ENCODE assay signal across 9 cellular contexts in genomic region chr11:77449060-77449521, GRCh38. TPM values are rescaled to one million over a fixed set of nuclear protein-coding genes. Genes with fewer than 3 reads are reported as not detected.
A peak's percentile ranks its signal among the peaks of the same experiment; 100 is the strongest.
DNase-seq lines count a peak whose midpoint lies in the region; ATAC-seq and TF ChIP-seq lines count a peak whose summit lies in the region.
"Had no signal": no experiment of that assay in that cellular context is flagged by ENCODE, and none has a peak within 500 bp of the region (broad histone marks: within the 10 kb centered on the region; RNA-seq: fewer than 3 reads in every experiment).

No MANE protein-coding gene starts in this region.

- no peak overlapping the region for H3K4me3 Mint-ChIP-seq in MCF 10A (ENCODE audit: unreplicated experiment)
- peak overlapping the region; percentile 35 for H3K4me3 Mint-ChIP-seq in T-helper 1 cell treated with Interleukin-12 subunit alpha and Interleukin-12 subunit beta and Interleukin-4 antibody, amounts not matched to agents 30 μg/mL and 1 μg/mL, for 36 hours

- H3K27ac ChIP-seq in mammary epithelial cell (ENCODE audit: insufficient read depth, low read depth, low read length): no peak overlapping the region
- H3K27ac ChIP-seq in upper lobe of right lung: no peak overlapping the region
- no peak overlapping the region for H3K27ac ChIP-seq in OCI-LY7 (ENCODE audit: low read depth, low read length, poor library complexity, severe bottlenecking)

- no peaks in the 10 kb centered on the region for H3K9me2 ChIP-seq in OCI-LY7 (ENCODE audit: insufficient read depth, low read length)

- no peaks in the 10 kb centered on the region for H3K27me3 Mint-ChIP-seq in MCF 10A (ENCODE audit: insufficient read depth, unreplicated experiment)
- H3K27me3 Mint-ChIP-seq in T-helper 1 cell treated with Interleukin-12 subunit alpha and Interleukin-12 subunit beta and Interleukin-4 antibody, amounts not matched to agents 30 μg/mL and 1 μg/mL, for 36 hours (ENCODE audit: low read depth): peaks cover under 1% of the 10 kb centered on the region
- H3K27me3 Mint-ChIP-seq: IgD-negative memory B cell had no signal

- H3K36me3 Mint-ChIP-seq in MCF 10A (ENCODE audit: insufficient read depth, unreplicated experiment): no peaks in the 10 kb centered on the region
- H3K36me3 Mint-ChIP-seq in T-helper 1 cell treated with Interleukin-12 subunit alpha and Interleukin-12 subunit beta and Interleukin-4 antibody, amounts not matched to agents 30 μg/mL and 1 μg/mL, for 36 hours (ENCODE audit: low read depth): no peaks in the 10 kb centered on the region
- H3K36me3 Mint-ChIP-seq: IgD-negative memory B cell had no signal

- ATAC-seq in HG03039 (IDR thresholded peaks at IDR 0.05; ENCODE audit: unreplicated experiment): peak; percentile 50
- ATAC-seq in upper lobe of right lung: peak; percentile 82

- H3K9me3 ChIP-seq in mammary epithelial cell (replicated peaks; ENCODE audit: insufficient read depth, low read length) (no peaks in the 10 kb centered on the region), upper lobe of right lung (no peaks in the 10 kb centered on the region), OCI-LY7 (ENCODE audit: low read length) (no peaks in the 10 kb centered on the region)

- 69% methylated on average over 5 of the region's 5 CpGs for WGBS in mammary epithelial cell (ENCODE audit: low coverage, missing lambda C conversion rate)

- no peaks in the 10 kb centered on the region for H3K9me3 Mint-ChIP-seq in MCF 10A (ENCODE audit: unreplicated experiment)
- H3K9me3 Mint-ChIP-seq in T-helper 1 cell treated with Interleukin-12 subunit alpha and Interleukin-12 subunit beta and Interleukin-4 antibody, amounts not matched to agents 30 μg/mL and 1 μg/mL, for 36 hours: no peaks in the 10 kb centered on the region
- H3K9me3 Mint-ChIP-seq: IgD-negative memory B cell had no signal

- no peaks in the 10 kb centered on the region for H3K27me3 ChIP-seq in mammary epithelial cell (ENCODE audit: insufficient read depth, low read length)
- H3K27me3 ChIP-seq in upper lobe of right lung: no peaks in the 10 kb centered on the region

- DNase-seq in mammary epithelial cell: no peak
- no peak for DNase-seq in MCF 10A (ENCODE audit: unreplicated experiment)
- no peak for DNase-seq in upper lobe of right lung
- no peak for DNase-seq in OCI-LY7 (ENCODE audit: low spot score)
- no peak for DNase-seq in cerebellar cortex (ENCODE audit: low spot score)
- DNase-seq in DMS153 treated with DMSO at 0.1 percent for 48 hours (lab: John Stamatoyannopoulos, UW; ENCODE audit: unreplicated experiment): no peak

- intact Hi-C loops in mammary epithelial cell (cut with micrococcal nuclease) (no loop called here), MCF 10A (cut with micrococcal nuclease) (no loop called here), upper lobe of right lung (cut with DNase I) (no loop called here), OCI-LY7 (cut with micrococcal nuclease; ENCODE audit: unreplicated experiment) (no loop called here)

- H3K9ac ChIP-seq in mammary epithelial cell (ENCODE audit: insufficient read depth, low read length): no peak overlapping the region

- H3K4me1 ChIP-seq in mammary epithelial cell (ENCODE audit: insufficient read depth, low read length): peaks cover 11% of the 10 kb centered on the region
- H3K4me1 ChIP-seq in upper lobe of right lung: no peaks in the 10 kb centered on the region
- H3K4me1 ChIP-seq in OCI-LY7 (ENCODE audit: insufficient read depth, low read length, poor library complexity, severe bottlenecking): no peaks in the 10 kb centered on the region

- H4K20me1 ChIP-seq in mammary epithelial cell (ENCODE audit: insufficient read depth, low read length): no peaks in the 10 kb centered on the region
- no peaks in the 10 kb centered on the region for H4K20me1 ChIP-seq in OCI-LY7 (ENCODE audit: insufficient read depth, low read length)

- BruUV-seq in mammary epithelial cell (replicated peaks; lab: Mats Ljungman, UMichigan) (no TSS peak), MCF 10A (replicated peaks; lab: Mats Ljungman, UMichigan) (no TSS peak), OCI-LY7 (replicated peaks; lab: Mats Ljungman, UMichigan) (no TSS peak)

- no peak overlapping the region for H3K4me3 ChIP-seq in mammary epithelial cell (replicated peaks in 1 of 3; ENCODE audit: insufficient read depth in 1 of 3, low read depth in 2 of 3, low read length in 3 of 3)
- H3K4me3 ChIP-seq in upper lobe of right lung: no peak overlapping the region
- H3K4me3 ChIP-seq in OCI-LY7 (ENCODE audit: low read depth, low read length, poor library complexity, severe bottlenecking): no peak overlapping the region

- CTCF ChIA-PET in mammary epithelial cell (lab: Charles Lee; ENCODE audit: low non-redundant PET) (no interaction called here), MCF 10A (lab: Yijun Ruan, JAX) (interaction anchor here (0.6 kb wide), 2 partner anchors 20 to 43 kb away, joined by 3 read pairs; no protein-coding TSS in a partner anchor), OCI-LY7 (lab: Charles Lee; ENCODE audit: unreplicated experiment) (no interaction called here)

- H3K36me3 ChIP-seq in mammary epithelial cell (ENCODE audit: insufficient read depth, low read length) (no peaks in the 10 kb centered on the region), upper lobe of right lung (no peaks in the 10 kb centered on the region), OCI-LY7 (ENCODE audit: insufficient read depth, low read length) (no peaks in the 10 kb centered on the region)

- no peaks in the 10 kb centered on the region for H3K79me2 ChIP-seq in mammary epithelial cell (ENCODE audit: insufficient read depth, low read length)
- no peaks in the 10 kb centered on the region for H3K79me2 ChIP-seq in OCI-LY7 (ENCODE audit: insufficient read depth, low read depth, low read length)

- POLR2A ChIA-PET in MCF 10A (lab: Yijun Ruan, JAX): interaction anchor here (0.6 kb wide), 1 partner anchor 11 kb away, joined by 3 read pairs; no protein-coding TSS in a partner anchor
- POLR2A ChIA-PET in OCI-LY7 (lab: Charles Lee): interaction anchor here (0.6 kb wide), 1 partner anchor 290 kb away, joined by 3 read pairs; no protein-coding TSS in a partner anchor

- dilution Hi-C loops in mammary epithelial cell (cut with HindIII; ENCODE audit: low sequenced_read_pairs): no loop called here

- no peaks in the 10 kb centered on the region for H3K4me1 Mint-ChIP-seq in MCF 10A (ENCODE audit: insufficient read depth, unreplicated experiment)
- peaks cover 24% of the 10 kb centered on the region for H3K4me1 Mint-ChIP-seq in T-helper 1 cell treated with Interleukin-12 subunit alpha and Interleukin-12 subunit beta and Interleukin-4 antibody, amounts not matched to agents 30 μg/mL and 1 μg/mL, for 36 hours (ENCODE audit: low read depth)

- in situ Hi-C loops in mammary epithelial cell (cut with MboI; ENCODE audit: low sequenced_read_pairs in 2 of 2): no loop called here

- H3K27ac Mint-ChIP-seq in MCF 10A (ENCODE audit: low read depth, unreplicated experiment): no peak overlapping the region
- peak overlapping the region; percentile 54 for H3K27ac Mint-ChIP-seq in T-helper 1 cell treated with Interleukin-12 subunit alpha and Interleukin-12 subunit beta and Interleukin-4 antibody, amounts not matched to agents 30 μg/mL and 1 μg/mL, for 36 hours

- TF ChIP-seq CTCF in mammary epithelial cell (conservative IDR thresholded peaks at IDR 0.05 in 1 of 2, IDR thresholded peaks at IDR 0.05 in 1 of 2; ENCODE audit: extremely low read depth in 1 of 2, insufficient read depth in 1 of 2, low read depth in 1 of 2, low read length in 2 of 2) (no peak), MCF 10A (IDR thresholded peaks at IDR 0.05; ENCODE audit: unreplicated experiment) (no peak), upper lobe of right lung (IDR thresholded peaks at IDR 0.05) (no peak), OCI-LY7 (conservative IDR thresholded peaks at IDR 0.05; ENCODE audit: low read length) (no peak)

- peak overlapping the region; percentile 12 for H3K4me2 ChIP-seq in mammary epithelial cell (ENCODE audit: insufficient read depth, low read depth, low read length)
- H3K4me2 ChIP-seq in OCI-LY7 (ENCODE audit: low read length): no peak overlapping the region

- H2AFZ ChIP-seq in mammary epithelial cell (ENCODE audit: low read depth, low read length): peak overlapping the region; percentile 49
- H2AFZ ChIP-seq in OCI-LY7 (ENCODE audit: low read length): no peak overlapping the region

RNA-seq across cellular contexts. Expression of gene PAK1, which starts 24.8 kb away (rescaled TPM):
- total RNA-seq in mammary epithelial cell (10 to 100 TPM; 60.5 to 87.6 TPM), MCF 10A (2022) (24.0 and 25.5 TPM in 2 replicates), upper lobe of right lung (28.2 TPM), OCI-LY7 (2022) (3.4 and 3.6 TPM in 2 replicates)
- polyA plus RNA-seq in mammary epithelial cell: 83.0 TPM
- 239 TPM for polyA minus RNA-seq in mammary epithelial cell
- total RNA-seq in OCI-LY7 (2014; rRNA removed; shearing (Covaris generic)): 1.0 and 1.1 TPM in 2 replicates
